Comparison of ENCODE assay signal across 14 cellular contexts in genomic region chr3:184815046-184815930, GRCh38. TPM values are rescaled to one million over a fixed set of nuclear protein-coding genes. Genes with fewer than 3 reads are reported as not detected.
A peak's percentile ranks its signal among the peaks of the same experiment; 100 is the strongest.
DNase-seq lines count a peak whose midpoint lies in the region; ATAC-seq, FAIRE-seq and TF ChIP-seq lines count a peak whose summit lies in the region.
"Had no signal": no experiment of that assay in that cellular context is flagged by ENCODE, and none has a peak within 500 bp of the region (broad histone marks: within the 10 kb centered on the region; RNA-seq: fewer than 3 reads in every experiment).

No MANE protein-coding gene starts in this region.

- peak; percentile 18 for ATAC-seq in activated CD8-positive, alpha-beta T cell treated with anti-CD3 and anti-CD28 coated beads, Interleukin-2, amount 10 ng/mL, durations not matched to agents 7 days and 5 days

- H3K4me1 Mint-ChIP-seq in activated CD8-positive, alpha-beta T cell treated with anti-CD3 and anti-CD28 coated beads, Interleukin-2, amount 10 ng/mL, durations not matched to agents 7 days and 5 days (ENCODE audit: low read depth): peaks cover 60% of the 10 kb centered on the region
- H3K4me1 Mint-ChIP-seq in Calu3 (ENCODE audit: low read depth, unreplicated experiment): peaks cover 12% of the 10 kb centered on the region

- TF ChIP-seq POLR2A in GM12891 (IDR thresholded peaks at IDR 0.05; ENCODE audit: low read depth, low read length): no peak

- intact Hi-C loops in Calu3 (cut with micrococcal nuclease; ENCODE audit: unreplicated experiment): no loop called here
- intact Hi-C loops in kidney (cut with DNase I): no loop called here

- no peaks in the 10 kb centered on the region for H3K36me3 ChIP-seq in kidney (ENCODE audit: control insufficient read depth in 1 of 2, insufficient read depth in 2 of 2, low read length in 2 of 2)

- H3K9ac ChIP-seq in kidney (ENCODE audit: low read length in 2 of 2): no peak overlapping the region

- H3K4me3 ChIP-seq in fibroblast of villous mesenchyme (ENCODE audit: low read depth, low read length) (no peak overlapping the region), kidney (ENCODE audit: low read length in 2 of 2) (no peak overlapping the region)
- H3K4me3 ChIP-seq: hepatocyte had no signal

- no peak overlapping the region for H3K27ac ChIP-seq in kidney (ENCODE audit: low read depth in 2 of 2, low read length in 2 of 2)
- H3K27ac ChIP-seq: hepatocyte had no signal

- CTCF ChIA-PET in activated CD8-positive, alpha-beta T cell treated with anti-CD3 and anti-CD28 coated beads, Interleukin-2, amount 10 ng/mL, durations not matched to agents 7 days and 5 days (lab: Charles Lee): interaction anchor here (1.3 to 5.1 kb wide), 3 partner anchors 13 to 254 kb away, joined by 5 to 40 read pairs (median 7); partner anchors contain the start of gene EPHB3
- CTCF ChIA-PET in Calu3 (lab: Charles Lee): no interaction called here

- no peak overlapping the region for H3K4me3 Mint-ChIP-seq in activated CD8-positive, alpha-beta T cell treated with anti-CD3 and anti-CD28 coated beads, Interleukin-2, amount 10 ng/mL, durations not matched to agents 7 days and 5 days
- H3K4me3 Mint-ChIP-seq in Calu3 (ENCODE audit: low read depth, unreplicated experiment): no peak overlapping the region
- H3K4me3 Mint-ChIP-seq: central memory CD8-positive, alpha-beta T cell had no signal

- no peaks in the 10 kb centered on the region for H3K9me3 Mint-ChIP-seq in activated CD8-positive, alpha-beta T cell treated with anti-CD3 and anti-CD28 coated beads, Interleukin-2, amount 10 ng/mL, durations not matched to agents 7 days and 5 days (ENCODE audit: insufficient read depth)
- no peaks in the 10 kb centered on the region for H3K9me3 Mint-ChIP-seq in Calu3 (ENCODE audit: low read depth, unreplicated experiment)
- H3K9me3 Mint-ChIP-seq: central memory CD8-positive, alpha-beta T cell had no signal

- peaks cover 7% of the 10 kb centered on the region in 2 donors for H3K4me1 ChIP-seq in kidney (ENCODE audit: control insufficient read depth in 1 of 2, insufficient read depth in 1 of 2, low read depth in 1 of 2, low read length in 2 of 2)

- H3K27me3 Mint-ChIP-seq in activated CD8-positive, alpha-beta T cell treated with anti-CD3 and anti-CD28 coated beads, Interleukin-2, amount 10 ng/mL, durations not matched to agents 7 days and 5 days (ENCODE audit: low read depth): peaks cover 2% of the 10 kb centered on the region
- H3K27me3 Mint-ChIP-seq in Calu3 (ENCODE audit: unreplicated experiment): no peaks in the 10 kb centered on the region
- H3K27me3 Mint-ChIP-seq: central memory CD8-positive, alpha-beta T cell had no signal

- H3K27ac Mint-ChIP-seq in activated CD8-positive, alpha-beta T cell treated with anti-CD3 and anti-CD28 coated beads, Interleukin-2, amount 10 ng/mL, durations not matched to agents 7 days and 5 days: peak overlapping the region; percentile 76
- H3K27ac Mint-ChIP-seq in Calu3 (ENCODE audit: unreplicated experiment): no peak overlapping the region

- peak; percentile 48 for DNase-seq in AG09319 (ENCODE audit: extremely low read depth, low read depth)
- no peak for DNase-seq in GM12891 (ENCODE audit: insufficient read length, low spot score)
- peak; percentile 50 for DNase-seq in activated CD8-positive, alpha-beta T cell treated with anti-CD3 and anti-CD28 coated beads, Interleukin-2, amount 10 ng/mL, durations not matched to agents 7 days and 5 days
- DNase-seq in fibroblast of villous mesenchyme (ENCODE audit: low read depth): peak; percentile 93
- DNase-seq in NCI-H2171 treated with DMSO at 0.1 percent for 48 hours (lab: John Stamatoyannopoulos, UW): no peak
- no peak for DNase-seq in Calu3
- DNase-seq in RPMI8226: no peak
- DNase-seq in kidney: no peak
- DNase-seq: activated CD4-positive, CD25-positive, alpha-beta regulatory T cell; DND-41; MV-4-11; stimulated activated naive CD4-positive, alpha-beta T cell treated with Interleukin-2 at 50 U/mL for 16 hours had no signal

- no peaks in the 10 kb centered on the region for H3K9me3 ChIP-seq in kidney (ENCODE audit: control insufficient read depth in 1 of 2, low read length in 2 of 2)

- no peak for TF ChIP-seq CTCF in AG09319 (IDR thresholded peaks at IDR 0.05; ENCODE audit: low read depth, low read length)
- TF ChIP-seq CTCF in fibroblast of villous mesenchyme (IDR thresholded peaks at IDR 0.05; ENCODE audit: insufficient read depth, low read depth, low read length): no peak
- no peak for TF ChIP-seq CTCF in Calu3 (IDR thresholded peaks at IDR 0.05; ENCODE audit: unreplicated experiment)
- TF ChIP-seq CTCF in kidney (IDR thresholded peaks at IDR 0.05; ENCODE audit: borderline replicate concordance, extremely low read depth, insufficient read depth): no peak

- FAIRE-seq in GM12891 (lab: Jason Lieb, UNC): peak; percentile 40
- no peak for FAIRE-seq in kidney (lab: Jason Lieb, UNC)

- H3K36me3 Mint-ChIP-seq in activated CD8-positive, alpha-beta T cell treated with anti-CD3 and anti-CD28 coated beads, Interleukin-2, amount 10 ng/mL, durations not matched to agents 7 days and 5 days (ENCODE audit: low read depth): peaks cover 33% of the 10 kb centered on the region
- H3K36me3 Mint-ChIP-seq in Calu3 (ENCODE audit: insufficient read depth, unreplicated experiment): peaks cover 16% of the 10 kb centered on the region

- POLR2A ChIA-PET in activated CD8-positive, alpha-beta T cell treated with anti-CD3 and anti-CD28 coated beads, Interleukin-2, amount 10 ng/mL, durations not matched to agents 7 days and 5 days (lab: Charles Lee): interaction anchor here (0.5 to 1.0 kb wide), 2 partner anchors 20 to 454 kb away, joined by 3 read pairs; no protein-coding TSS in a partner anchor

- no TSS peak for BruUV-seq in Calu3 (replicated peaks; lab: Mats Ljungman, UMichigan)

TF ChIP-seq in GM12891, 5 proteins besides CTCF, POLR2A, EP300 and RAD21:
- TF ChIP-seq POLR2AphosphoS5 (IDR thresholded peaks at IDR 0.05; ENCODE audit: low read depth, low read length) (no peak), PAX5 (IDR thresholded peaks at IDR 0.05; ENCODE audit: insufficient read depth, low read length, severe bottlenecking) (no peak), TAF1 (IDR thresholded peaks at IDR 0.05; ENCODE audit: low read depth, low read length) (no peak), POU2F2 (IDR thresholded peaks at IDR 0.05; ENCODE audit: low read depth, low read length) (no peak)

RNA-seq across cellular contexts. Expression of gene VPS8, which starts 3.3 kb away (rescaled TPM):
- polyA plus RNA-seq in GM12891 (2012; ENCODE audit: low read depth, missing spikeins): 10.3 TPM
- total RNA-seq in activated CD8-positive, alpha-beta T cell treated with anti-CD3 and anti-CD28 coated beads, Interleukin-2, amount 10 ng/mL, durations not matched to agents 7 days and 5 days: 10 to 100 TPM; 47.6 to 51.8 TPM
- 86.7 and 92.8 TPM in 2 replicates for total RNA-seq in fibroblast of villous mesenchyme
- 62.5 and 72.8 TPM in 2 replicates for total RNA-seq in Calu3 (2022)
- total RNA-seq in kidney: 55.0 TPM
- polyA plus RNA-seq in kidney (ENCODE audit: insufficient read depth, low read depth, low replicate concordance): 10.8 TPM

Comparison
In these comparisons a context has a peak if more than half of its experiments do, and no peak if none do; other contexts are left out.
1. DNase-seq: peak in AG09319 (single experiment), activated CD8-positive, alpha-beta T cell treated with anti-CD3 and anti-CD28 coated beads, Interleukin-2, amount 10 ng/mL, durations not matched to agents 7 days and 5 days (single experiment) and fibroblast of villous mesenchyme (single experiment); none in GM12891 (single experiment), NCI-H2171 treated with DMSO at 0.1 percent for 48 hours (single experiment), Calu3 (single experiment), RPMI8226 (single experiment) and kidney (single experiment).